ENCODE assay signal across 13 cellular contexts in the genomic region with DNA sequence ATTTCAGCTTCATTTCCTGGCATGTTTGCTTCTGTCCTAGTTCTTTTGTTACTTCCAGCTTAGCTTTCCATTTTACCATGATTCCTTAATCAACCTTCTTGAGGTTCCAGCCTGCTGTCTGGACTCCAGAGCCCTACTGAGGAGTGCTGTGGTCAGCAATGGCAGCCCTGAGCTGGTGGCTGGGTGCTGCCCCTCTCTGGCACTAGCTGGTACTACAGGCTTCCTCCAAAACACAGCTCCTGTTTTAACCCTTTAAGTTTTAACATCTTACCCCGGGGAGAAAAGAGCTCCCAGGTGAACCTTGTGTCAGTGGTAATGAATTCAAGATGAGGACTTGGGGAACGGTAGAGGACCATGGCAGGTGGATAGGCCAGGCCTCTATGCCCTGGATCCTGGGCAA.
A peak's percentile ranks its signal among the peaks of the same experiment; 100 is the strongest.
DNase-seq lines count a peak whose midpoint lies in the region; ATAC-seq and TF ChIP-seq lines count a peak whose summit lies in the region.
"Had no signal": no experiment of that assay in that cellular context is flagged by ENCODE, and none has a peak within 500 bp of the region (broad histone marks: within the 10 kb centered on the region; RNA-seq: fewer than 3 reads in every experiment).

No MANE protein-coding gene starts in this region.

- TF ChIP-seq CTCF in SK-N-SH (IDR thresholded peaks at IDR 0.05) (no peak; the same call in 1 of the 2 replicates), KMS-11 (conservative IDR thresholded peaks at IDR 0.05; ENCODE audit: low read depth, low read length) (peak; percentile 65), neural progenitor cell (IDR thresholded peaks at IDR 0.05) (peak; percentile 79)

- H2AFZ ChIP-seq in SK-N-SH (ENCODE audit: low read depth) (no peak overlapping the region), KMS-11 (ENCODE audit: low read depth) (no peak overlapping the region), neural progenitor cell (replicated peaks) (no peak overlapping the region)
- H2AFZ ChIP-seq: GM23248 had no signal

- no peaks in the 10 kb centered on the region for H3K9me3 Mint-ChIP-seq in neural progenitor cell
- peaks cover 8 to 9% of the 10 kb centered on the region in 2 donors for H3K9me3 Mint-ChIP-seq in activated T-cell treated with anti-CD3 and anti-CD28 coated beads, Interleukin-2, amount 50 U/mL, for 72 hours

- no peaks in the 10 kb centered on the region; the same call in 1 of the 2 replicates for H3K9me2 ChIP-seq in SK-N-SH

- H3K27me3 ChIP-seq in SK-N-SH (ENCODE audit: insufficient read depth) (no peaks in the 10 kb centered on the region), KMS-11 (ENCODE audit: insufficient read depth, low read depth) (no peaks in the 10 kb centered on the region), neural progenitor cell (no peaks in the 10 kb centered on the region)
- H3K27me3 ChIP-seq: thyroid gland had no signal

- H3K27ac ChIP-seq in SK-N-SH (ENCODE audit: low read depth in 2 of 2, low read length in 1 of 2) (no peak overlapping the region), KMS-11 (no peak overlapping the region), neural progenitor cell (no peak overlapping the region)
- H3K27ac ChIP-seq: GM23248, thyroid gland had no signal

- H3K9me3 ChIP-seq in SK-N-SH (no peaks in the 10 kb centered on the region), neural progenitor cell (ENCODE audit: low read depth) (no peaks in the 10 kb centered on the region)
- H3K9me3 ChIP-seq: thyroid gland had no signal

- no peaks in the 10 kb centered on the region for H3K36me3 Mint-ChIP-seq in neural progenitor cell
- no peaks in the 10 kb centered on the region for H3K36me3 Mint-ChIP-seq in activated T-cell treated with anti-CD3 and anti-CD28 coated beads, Interleukin-2, amount 50 U/mL, for 72 hours (ENCODE audit: insufficient read depth in 2 of 2)
- H3K36me3 Mint-ChIP-seq: activated naive CD8-positive, alpha-beta T cell treated with anti-CD3 and anti-CD28 coated beads for 36 hours had no signal

- H3K4me3 Mint-ChIP-seq in neural progenitor cell, result no peak overlapping the region
- no peak overlapping the region for H3K4me3 Mint-ChIP-seq in activated T-cell treated with anti-CD3 and anti-CD28 coated beads, Interleukin-2, amount 50 U/mL, for 72 hours
- H3K4me3 Mint-ChIP-seq: activated naive CD8-positive, alpha-beta T cell treated with anti-CD3 and anti-CD28 coated beads for 36 hours had no signal

- TF ChIP-seq RAD21 in SK-N-SH (IDR thresholded peaks at IDR 0.05; ENCODE audit: low read length), result 0 out of 2 replicates have a peak, but pooled peaks have one; percentile 10

- peak; percentile 10 for DNase-seq in SK-N-SH
- DNase-seq in astrocyte of the hippocampus (ENCODE audit: low read depth, low spot score), result peak; percentile 3
- peak; percentile 45 for DNase-seq in neural progenitor cell (ENCODE audit: low spot score)
- no peak for DNase-seq in GF-D8 (lab: John Stamatoyannopoulos, UW)
- no peak for DNase-seq in activated T-cell treated with anti-CD3 and anti-CD28 coated beads, Interleukin-2, amount 50 U/mL, for 72 hours
- DNase-seq: activated naive CD8-positive, alpha-beta T cell treated with anti-CD3 and anti-CD28 coated beads for 36 hours; GM23248; NCI-H446 treated with DMSO at 0.1 percent for 48 hours; T-helper 1 cell; thyroid gland had no signal

- TF ChIP-seq EP300 in SK-N-SH (IDR thresholded peaks at IDR 0.05; ENCODE audit: borderline replicate concordance in 1 of 2, low read depth in 1 of 2, low read length in 1 of 2), result no peak

- CTCF ChIA-PET in SK-N-SH (lab: Yijun Ruan, JAX), result interaction anchor here (1.2 to 1.6 kb wide), 4 partner anchors 9 to 1169 kb away, joined by 3 to 6 read pairs (median 4); no protein-coding TSS in a partner anchor

- H4K20me1 ChIP-seq in SK-N-SH (ENCODE audit: insufficient read depth), result no peaks in the 10 kb centered on the region
- no peaks in the 10 kb centered on the region for H4K20me1 ChIP-seq in KMS-11 (ENCODE audit: insufficient read depth)
- H4K20me1 ChIP-seq in neural progenitor cell (ENCODE audit: low read depth), result no peaks in the 10 kb centered on the region

- H3K4me1 Mint-ChIP-seq in neural progenitor cell, result no peaks in the 10 kb centered on the region
- no peaks in the 10 kb centered on the region for H3K4me1 Mint-ChIP-seq in activated T-cell treated with anti-CD3 and anti-CD28 coated beads, Interleukin-2, amount 50 U/mL, for 72 hours (ENCODE audit: low read depth)
- H3K4me1 Mint-ChIP-seq: activated naive CD8-positive, alpha-beta T cell treated with anti-CD3 and anti-CD28 coated beads for 36 hours had no signal

- no peak overlapping the region for H3K9ac ChIP-seq in SK-N-SH
- no peak overlapping the region for H3K9ac ChIP-seq in KMS-11
- H3K9ac ChIP-seq in neural progenitor cell, result no peak overlapping the region
- H3K9ac ChIP-seq: GM23248 had no signal

- H3K4me1 ChIP-seq in SK-N-SH (ENCODE audit: control insufficient read depth in 1 of 2, insufficient read depth in 2 of 2, low read depth in 1 of 2, low read length in 1 of 2), result no peaks in the 10 kb centered on the region
- no peaks in the 10 kb centered on the region for H3K4me1 ChIP-seq in KMS-11 (ENCODE audit: low read depth, poor library complexity, severe bottlenecking)
- H3K4me1 ChIP-seq in neural progenitor cell, result peaks cover 9% of the 10 kb centered on the region
- H3K4me1 ChIP-seq: thyroid gland had no signal

- no peak overlapping the region for H3K4me3 ChIP-seq in SK-N-SH (ENCODE audit: low read depth in 2 of 2, low read length in 1 of 2)
- no peak overlapping the region for H3K4me3 ChIP-seq in KMS-11 (IDR thresholded peaks at IDR 0.05; ENCODE audit: insufficient read depth, low read depth, low read length)
- no peak overlapping the region for H3K4me3 ChIP-seq in neural progenitor cell
- H3K4me3 ChIP-seq: GM23248, thyroid gland had no signal

- 0% methylated on average over 2 of the region's 2 CpGs for WGBS in SK-N-SH (ENCODE audit: low lambda C conversion rate)

- H3K79me2 ChIP-seq in SK-N-SH (ENCODE audit: insufficient read depth), result no peaks in the 10 kb centered on the region
- H3K79me2 ChIP-seq in KMS-11 (ENCODE audit: insufficient read depth, low read depth), result no peaks in the 10 kb centered on the region
- no peaks in the 10 kb centered on the region for H3K79me2 ChIP-seq in neural progenitor cell (ENCODE audit: low read depth)

- peaks cover 13% of the 10 kb centered on the region for H3K27me3 Mint-ChIP-seq in neural progenitor cell (ENCODE audit: insufficient read depth, low read depth)
- H3K27me3 Mint-ChIP-seq in activated T-cell treated with anti-CD3 and anti-CD28 coated beads, Interleukin-2, amount 50 U/mL, for 72 hours (ENCODE audit: low read depth), result no peaks in the 10 kb centered on the region

- ATAC-seq in SK-N-SH treated with all-trans-retinoic acid at 6 μM for 48 hours (no peak), GM21723 (IDR thresholded peaks at IDR 0.05; ENCODE audit: unreplicated experiment) (no peak)
- no peak for ATAC-seq in activated T-cell treated with anti-CD3 and anti-CD28 coated beads, Interleukin-2, amount 50 U/mL, for 72 hours (replicated peaks in 1 of 2)

- H3F3A ChIP-seq in SK-N-SH (replicated peaks; ENCODE audit: insufficient read depth) (no peaks in the 10 kb centered on the region), neural progenitor cell (ENCODE audit: low read depth) (no peaks in the 10 kb centered on the region)

- POLR2A ChIA-PET in SK-N-SH (lab: Yijun Ruan, JAX), result no interaction called here

- no peak overlapping the region for H3K27ac Mint-ChIP-seq in neural progenitor cell
- no peak overlapping the region for H3K27ac Mint-ChIP-seq in activated T-cell treated with anti-CD3 and anti-CD28 coated beads, Interleukin-2, amount 50 U/mL, for 72 hours
- H3K27ac Mint-ChIP-seq: activated naive CD8-positive, alpha-beta T cell treated with anti-CD3 and anti-CD28 coated beads for 36 hours had no signal

- H3K4me2 ChIP-seq in SK-N-SH, result no peak overlapping the region
- H3K4me2 ChIP-seq in KMS-11, result no peak overlapping the region
- no peak overlapping the region for H3K4me2 ChIP-seq in neural progenitor cell

- H3K36me3 ChIP-seq in SK-N-SH (replicated peaks in 1 of 2; ENCODE audit: control insufficient read depth in 1 of 2, insufficient read depth in 2 of 2, low read length in 1 of 2) (no peaks in the 10 kb centered on the region), KMS-11 (ENCODE audit: insufficient read depth) (no peaks in the 10 kb centered on the region), neural progenitor cell (no peaks in the 10 kb centered on the region)
- H3K36me3 ChIP-seq: thyroid gland had no signal

TF ChIP-seq in SK-N-SH, 30 proteins besides CTCF, POLR2A, EP300 and RAD21 (continues in another document):
- no peak for TF ChIP-seq TCF12 (IDR thresholded peaks at IDR 0.05)
- TF ChIP-seq RFX5 (IDR thresholded peaks at IDR 0.05; ENCODE audit: low read length), result no peak
- TF ChIP-seq CHD2 (IDR thresholded peaks at IDR 0.05; ENCODE audit: low read length, partially characterized antibody), result no peak
- TF ChIP-seq, protein P1, sequence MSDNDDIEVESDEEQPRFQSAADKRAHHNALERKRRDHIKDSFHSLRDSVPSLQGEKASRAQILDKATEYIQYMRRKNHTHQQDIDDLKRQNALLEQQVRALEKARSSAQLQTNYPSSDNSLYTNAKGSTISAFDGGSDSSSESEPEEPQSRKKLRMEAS (IDR thresholded peaks at IDR 0.05; ENCODE audit: low read depth), result no peak
- TF ChIP-seq JUND (IDR thresholded peaks at IDR 0.05), result no peak
- no peak for TF ChIP-seq TEAD4 (IDR thresholded peaks at IDR 0.05; ENCODE audit: borderline replicate concordance, insufficient read depth)

TF ChIP-seq in SK-N-SH treated with all-trans-retinoic acid at 6 μM for 48 hours, 23 proteins besides CTCF, POLR2A, EP300 and RAD21:
- TF ChIP-seq ZFP3 (CRISPR knock-in tag; IDR thresholded peaks at IDR 0.05), result no peak
- TF ChIP-seq, protein P2, sequence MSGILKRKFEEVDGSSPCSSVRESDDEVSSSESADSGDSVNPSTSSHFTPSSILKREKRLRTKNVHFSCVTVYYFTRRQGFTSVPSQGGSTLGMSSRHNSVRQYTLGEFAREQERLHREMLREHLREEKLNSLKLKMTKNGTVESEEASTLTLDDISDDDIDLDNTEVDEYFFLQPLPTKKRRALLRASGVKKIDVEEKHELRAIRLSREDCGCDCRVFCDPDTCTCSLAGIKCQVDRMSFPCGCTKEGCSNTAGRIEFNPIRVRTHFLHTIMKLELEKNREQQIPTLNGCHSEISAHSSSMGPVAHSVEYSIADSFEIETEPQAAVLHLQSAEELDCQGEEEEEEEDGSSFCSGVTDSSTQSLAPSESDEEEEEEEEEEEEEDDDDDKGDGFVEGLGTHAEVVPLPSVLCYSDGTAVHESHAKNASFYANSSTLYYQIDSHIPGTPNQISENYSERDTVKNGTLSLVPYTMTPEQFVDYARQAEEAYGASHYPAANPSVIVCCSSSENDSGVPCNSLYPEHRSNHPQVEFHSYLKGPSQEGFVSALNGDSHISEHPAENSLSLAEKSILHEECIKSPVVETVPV (CRISPR knock-in tag; IDR thresholded peaks at IDR 0.05), result no peak

Comparison
In these comparisons a context has a peak if more than half of its experiments do, and no peak if none do; other contexts are left out.
1. DNase-seq: peak in SK-N-SH (single experiment), astrocyte of the hippocampus (single experiment) and neural progenitor cell (single experiment); none in GF-D8 (single experiment) and activated T-cell treated with anti-CD3 and anti-CD28 coated beads, Interleukin-2, amount 50 U/mL, for 72 hours (0 of 2).